1 cellular context compared by ENCODE assay signal in the genomic region with DNA sequence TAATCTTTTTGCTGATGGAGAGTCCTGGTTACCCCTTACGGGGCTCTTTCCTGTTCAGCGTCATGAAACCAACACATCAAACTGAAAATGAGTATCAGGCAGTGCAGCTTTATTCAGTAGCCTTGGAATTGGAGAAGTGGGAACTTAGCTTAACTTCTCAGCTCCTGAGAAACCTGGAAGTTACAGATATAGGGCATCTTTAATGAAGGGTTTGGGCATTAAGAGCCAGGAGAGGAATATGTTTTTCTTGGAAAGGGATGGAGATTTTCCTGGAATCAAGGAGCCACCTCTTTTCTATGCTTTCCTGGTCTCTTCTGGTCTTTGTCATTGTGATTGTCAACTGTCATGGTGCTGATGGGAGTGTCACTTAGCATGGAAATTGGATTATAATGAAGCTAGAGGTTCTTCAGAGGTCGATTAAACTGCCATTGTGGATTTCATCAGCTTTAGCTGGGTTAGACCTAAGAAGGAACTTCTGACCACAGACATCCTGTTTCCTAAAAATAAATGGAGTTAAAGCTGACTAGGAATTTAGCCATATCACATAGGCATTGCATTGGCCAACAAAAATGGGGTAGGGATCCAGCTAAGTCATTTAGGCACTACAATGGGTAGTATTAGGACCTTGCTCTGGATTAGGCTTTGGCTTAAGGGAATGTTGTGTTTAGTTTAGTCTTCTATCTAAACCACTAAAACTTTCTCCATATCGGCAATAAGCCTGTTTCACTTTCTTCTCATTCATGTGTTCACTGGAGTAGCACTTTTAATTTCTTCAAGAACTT.
TF ChIP-seq lines count a peak whose summit lies in the region.

No MANE protein-coding gene starts in this region.

TF ChIP-seq in IMR-90, 13 proteins besides CTCF, POLR2A, EP300 and RAD21 (continued from another document):
- TF ChIP-seq, protein P1, sequence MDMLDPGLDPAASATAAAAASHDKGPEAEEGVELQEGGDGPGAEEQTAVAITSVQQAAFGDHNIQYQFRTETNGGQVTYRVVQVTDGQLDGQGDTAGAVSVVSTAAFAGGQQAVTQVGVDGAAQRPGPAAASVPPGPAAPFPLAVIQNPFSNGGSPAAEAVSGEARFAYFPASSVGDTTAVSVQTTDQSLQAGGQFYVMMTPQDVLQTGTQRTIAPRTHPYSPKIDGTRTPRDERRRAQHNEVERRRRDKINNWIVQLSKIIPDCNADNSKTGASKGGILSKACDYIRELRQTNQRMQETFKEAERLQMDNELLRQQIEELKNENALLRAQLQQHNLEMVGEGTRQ (IDR thresholded peaks at IDR 0.05; ENCODE audit: low read depth, low read length) = no peak
- TF ChIP-seq MXI1 (IDR thresholded peaks at IDR 0.05; ENCODE audit: borderline replicate concordance, low read depth, low read length) = no peak
